Comparison of ENCODE assay signal across 23 cellular contexts in genomic region chr16:66129196-66129595, GRCh38.
"Had no signal": no experiment of that assay in that cellular context is flagged by ENCODE, and none has a peak within 500 bp of the region (broad histone marks: within the 10 kb centered on the region; RNA-seq: fewer than 3 reads in every experiment).

No MANE protein-coding gene starts in this region.

- DNase-seq: effector memory CD8-positive, alpha-beta T cell; foreskin fibroblast; glutamatergic neuron; kidney; left cardiac atrium; left ventricle myocardium inferior; lower lobe of right lung; midbrain; psoas muscle; retina; spleen; stimulated activated CD4-positive, alpha-beta T cell treated with anti-CD3 and anti-CD28 coated beads, Interleukin-15, amount 100 ng/mL, for 24 hours; stimulated activated CD4-positive, alpha-beta T cell treated with anti-CD3 and anti-CD28 coated beads, Interleukin-1b, Interleukin-23, amount 100 ng/mL, for 48 hours; stimulated activated CD4-positive, alpha-beta T cell treated with anti-CD3 and anti-CD28 coated beads, Interleukin-4, amount 100 ng/mL, for 24 hours; tibial artery had no signal

- H3K4me1 ChIP-seq: lower lobe of right lung, psoas muscle had no signal

- H3K9me3 ChIP-seq: esophagus muscularis mucosa, gastroesophageal sphincter, left ventricle myocardium inferior, lower lobe of right lung, psoas muscle, spleen, tibial artery had no signal

- H3K27ac ChIP-seq: epithelial cell of prostate, esophagus muscularis mucosa, gastroesophageal sphincter, left ventricle myocardium inferior, neural progenitor cell, psoas muscle had no signal

- FAIRE-seq: colon, kidney had no signal

- H3K27me3 ChIP-seq: esophagus muscularis mucosa, gastroesophageal sphincter had no signal

- H3K4me3 ChIP-seq: esophagus muscularis mucosa, gastroesophageal sphincter, left ventricle myocardium inferior, lower lobe of right lung, neural progenitor cell, psoas muscle, spleen, tibial artery had no signal

- H3K9ac ChIP-seq: neural progenitor cell had no signal

- H2AFZ ChIP-seq: neural progenitor cell had no signal

- H3K36me3 ChIP-seq: esophagus muscularis mucosa, gastroesophageal sphincter, left ventricle myocardium inferior, lower lobe of right lung, neural progenitor cell, spleen, tibial artery had no signal

- ATAC-seq: effector memory CD8-positive, alpha-beta T cell; gastroesophageal sphincter; left cardiac atrium; lower lobe of right lung; natural killer cell treated with Interleukin-12 subunit alpha and Interleukin-12 subunit beta and Interleukin-15 and Interleukin-18, amount 100 ng/mL, for 72 hours; psoas muscle; sciatic nerve; stimulated activated memory B cell treated with anti-CD40 and anti-IgM and Interleukin-4, amounts not matched to agents 10 μg/mL and 1 μg/mL and 100 μg/mL, for 72 hours had no signal
